In the genomic region with DNA sequence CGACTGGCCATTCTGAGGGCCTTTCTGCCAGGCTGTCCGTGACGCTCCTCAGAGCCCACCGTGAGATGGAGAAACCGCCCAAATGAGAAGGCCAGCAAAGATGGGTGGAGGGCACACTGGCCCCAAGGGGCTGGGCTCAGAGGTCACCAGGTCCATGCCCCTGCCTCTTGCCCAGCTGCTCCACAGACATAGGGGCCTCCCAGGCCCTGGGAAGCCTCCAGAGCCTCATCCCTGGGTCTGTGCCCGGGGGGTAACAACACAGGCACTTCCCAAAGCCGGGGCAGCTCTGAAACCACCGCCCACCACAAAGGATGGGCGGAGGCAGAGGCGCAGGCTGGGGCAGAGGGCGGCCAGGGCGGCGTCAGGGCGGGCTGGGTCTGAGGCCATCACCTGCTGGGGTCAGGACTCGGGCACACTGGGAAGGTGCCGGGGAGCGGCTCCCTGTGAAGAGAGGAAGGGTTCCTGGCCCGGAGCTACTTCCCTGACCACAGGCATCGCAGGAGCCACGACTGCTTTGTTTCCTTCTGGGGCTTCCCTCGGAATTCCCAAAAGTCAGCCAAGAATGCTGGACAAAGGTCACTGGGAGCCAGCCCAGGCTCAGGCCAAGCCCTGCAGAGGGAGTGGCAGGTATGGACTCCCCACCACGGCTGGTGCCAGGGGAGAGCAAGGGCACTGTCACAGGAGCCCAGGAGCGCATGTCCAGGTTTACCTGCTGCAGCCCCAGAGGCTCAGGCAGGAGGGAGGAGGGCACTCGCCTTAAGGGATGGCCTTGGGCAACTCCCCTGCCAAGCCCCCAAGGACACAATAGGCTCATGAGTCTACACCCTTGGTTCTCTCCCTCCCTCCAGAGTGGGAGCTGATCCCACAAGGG, we compare ENCODE assay signal across 11 cellular contexts. TPM values are rescaled to one million over a fixed set of nuclear protein-coding genes. Genes with fewer than 3 reads are reported as not detected.
DNase-seq lines count a peak whose midpoint lies in the region; ATAC-seq and TF ChIP-seq lines count a peak whose summit lies in the region.
"Had no signal": no experiment of that assay in that cellular context is flagged by ENCODE, and none has a peak within 500 bp of the region (broad histone marks: within the 10 kb centered on the region; RNA-seq: fewer than 3 reads in every experiment).

No MANE protein-coding gene starts in this region.

- H3K4me1 ChIP-seq in neural progenitor cell: peaks cover 35% of the 10 kb centered on the region

- H3K27me3 ChIP-seq in neural progenitor cell: peaks cover 50% of the 10 kb centered on the region
- H3K27me3 ChIP-seq: SJSA1 had no signal

- DNase-seq in stimulated activated naive CD8-positive, alpha-beta T cell treated with anti-CD3 and anti-CD28 coated beads, Interleukin-15, amount 100 ng/mL, for 72 hours: no peak
- DNase-seq in stimulated activated naive CD8-positive, alpha-beta T cell treated with anti-CD3 and anti-CD28 coated beads, Interleukin-15, Interleukin-2, amounts not matched to agents 100 U/mL and 50 U/mL, for 24 hours: no peak
- DNase-seq in ecto neural progenitor cell (ENCODE audit: low spot score) (peak; percentile 51), neural progenitor cell (ENCODE audit: low spot score) (peak; percentile 60), NCI-H510A (lab: John Stamatoyannopoulos, UW) (no peak), NCI-H1436 treated with DMSO at 0.1 percent for 48 hours (lab: John Stamatoyannopoulos, UW) (no peak), NOMO-1 treated with dmso at 0.1 percent for 144 hours (lab: John Stamatoyannopoulos, UW; ENCODE audit: unreplicated experiment) (no peak)

- no peaks in the 10 kb centered on the region for H3K9me3 Mint-ChIP-seq in stimulated activated naive CD8-positive, alpha-beta T cell treated with anti-CD3 and anti-CD28 coated beads, Interleukin-15, amount 100 ng/mL, for 72 hours
- no peaks in the 10 kb centered on the region for H3K9me3 Mint-ChIP-seq in neural progenitor cell
- H3K9me3 Mint-ChIP-seq: dendritic cell treated with granulocyte-macrophage colony-stimulating factor and Interleukin-4, amounts not matched to agents 40 ng/mL and 50 ng/mL, for 4 days had no signal

- no peak overlapping the region for H3K4me3 Mint-ChIP-seq in stimulated activated naive CD8-positive, alpha-beta T cell treated with anti-CD3 and anti-CD28 coated beads, Interleukin-15, amount 100 ng/mL, for 72 hours
- no peak overlapping the region for H3K4me3 Mint-ChIP-seq in neural progenitor cell
- H3K4me3 Mint-ChIP-seq: dendritic cell treated with granulocyte-macrophage colony-stimulating factor and Interleukin-4, amounts not matched to agents 40 ng/mL and 50 ng/mL, for 4 days had no signal

- H4K20me1 ChIP-seq in neural progenitor cell (ENCODE audit: low read depth): peaks cover 6% of the 10 kb centered on the region

- no peaks in the 10 kb centered on the region for H3K9me3 ChIP-seq in neural progenitor cell (ENCODE audit: low read depth)
- H3K9me3 ChIP-seq: neutrophil, SJSA1 had no signal

- H3F3A ChIP-seq in neural progenitor cell (ENCODE audit: low read depth): peaks cover 5% of the 10 kb centered on the region

- TF ChIP-seq CTCF in neural progenitor cell (IDR thresholded peaks at IDR 0.05): no peak

- ATAC-seq in stimulated activated naive CD8-positive, alpha-beta T cell treated with anti-CD3 and anti-CD28 coated beads, Interleukin-15, amount 100 ng/mL, for 72 hours: peak; percentile 4
- no peak for ATAC-seq in stimulated activated naive CD8-positive, alpha-beta T cell treated with anti-CD3 and anti-CD28 coated beads, Interleukin-15, Interleukin-2, amounts not matched to agents 100 U/mL and 50 U/mL, for 24 hours
- ATAC-seq in HG02870 (IDR thresholded peaks at IDR 0.05; ENCODE audit: unreplicated experiment): no peak

- H3K4me1 Mint-ChIP-seq in stimulated activated naive CD8-positive, alpha-beta T cell treated with anti-CD3 and anti-CD28 coated beads, Interleukin-15, amount 100 ng/mL, for 72 hours: peaks cover 6% of the 10 kb centered on the region
- H3K4me1 Mint-ChIP-seq in neural progenitor cell: peaks cover 15% of the 10 kb centered on the region

- H3K36me3 Mint-ChIP-seq in neural progenitor cell: no peaks in the 10 kb centered on the region

- H3K4me3 ChIP-seq in neural progenitor cell: no peak overlapping the region
- H3K4me3 ChIP-seq: SJSA1 had no signal

- H2AFZ ChIP-seq in neural progenitor cell (replicated peaks): no peak overlapping the region

- no peaks in the 10 kb centered on the region for H3K79me2 ChIP-seq in neural progenitor cell (ENCODE audit: low read depth)

- H3K27me3 Mint-ChIP-seq in stimulated activated naive CD8-positive, alpha-beta T cell treated with anti-CD3 and anti-CD28 coated beads, Interleukin-15, amount 100 ng/mL, for 72 hours: peaks cover 30% of the 10 kb centered on the region
- H3K27me3 Mint-ChIP-seq in neural progenitor cell (ENCODE audit: insufficient read depth, low read depth): peaks cover 19% of the 10 kb centered on the region

- peak overlapping the region; percentile 29 for H3K4me2 ChIP-seq in neural progenitor cell

- H3K27ac ChIP-seq in neural progenitor cell: no peak overlapping the region
- H3K27ac ChIP-seq: neutrophil, SJSA1 had no signal

- H3K27ac Mint-ChIP-seq in stimulated activated naive CD8-positive, alpha-beta T cell treated with anti-CD3 and anti-CD28 coated beads, Interleukin-15, amount 100 ng/mL, for 72 hours: no peak overlapping the region
- no peak overlapping the region for H3K27ac Mint-ChIP-seq in neural progenitor cell
- H3K27ac Mint-ChIP-seq: dendritic cell treated with granulocyte-macrophage colony-stimulating factor and Interleukin-4, amounts not matched to agents 40 ng/mL and 50 ng/mL, for 4 days had no signal

- H3K36me3 ChIP-seq in neural progenitor cell: no peaks in the 10 kb centered on the region
- H3K36me3 ChIP-seq: neutrophil, SJSA1 had no signal

- H3K9ac ChIP-seq in neural progenitor cell: no peak overlapping the region

RNA-seq across cellular contexts. Expression of a gene that starts 9.4 kb away (rescaled TPM):
- total RNA-seq in neural progenitor cell (ENCODE audit: low replicate concordance): 0.21 and 1.2 TPM in 2 replicates

Comparison
In these comparisons a context has a peak if more than half of its experiments do, and no peak if none do; other contexts are left out.
1. DNase-seq: peak in ecto neural progenitor cell (single experiment) and neural progenitor cell (single experiment); none in stimulated activated naive CD8-positive, alpha-beta T cell treated with anti-CD3 and anti-CD28 coated beads, Interleukin-15, amount 100 ng/mL, for 72 hours (0 of 2), stimulated activated naive CD8-positive, alpha-beta T cell treated with anti-CD3 and anti-CD28 coated beads, Interleukin-15, Interleukin-2, amounts not matched to agents 100 U/mL and 50 U/mL, for 24 hours (single experiment), NCI-H510A (single experiment), NCI-H1436 treated with DMSO at 0.1 percent for 48 hours (single experiment) and NOMO-1 treated with dmso at 0.1 percent for 144 hours (single experiment).